In the genomic region with DNA sequence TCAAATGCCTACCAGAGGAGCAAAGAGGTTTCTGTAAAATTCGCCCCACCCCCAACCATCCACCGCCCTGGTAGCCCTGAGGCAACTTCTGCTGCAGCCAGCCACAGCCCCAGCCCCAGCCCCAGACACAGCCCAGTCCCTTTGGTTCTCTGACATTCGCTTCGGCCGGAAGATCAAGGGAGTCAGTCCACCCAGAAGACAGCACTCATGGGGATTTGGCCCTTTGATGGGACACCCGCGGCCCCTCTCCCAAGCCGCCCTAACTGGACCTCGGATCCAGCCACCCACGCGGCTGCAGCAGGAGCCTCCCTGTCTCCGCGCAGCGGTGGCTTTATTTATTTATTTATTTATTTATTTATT, we compare ENCODE assay signal across 31 cellular contexts.
"Had no signal": no experiment of that assay in that cellular context is flagged by ENCODE, and none has a peak within 500 bp of the region (broad histone marks: within the 10 kb centered on the region; RNA-seq: fewer than 3 reads in every experiment).

No MANE protein-coding gene starts in this region.

- H3K4me3 Mint-ChIP-seq: activated CD4-positive, alpha-beta memory T cell treated with anti-CD3 and anti-CD28 coated beads, Interleukin-2, amount 10 ng/mL, durations not matched to agents 7 days and 5 days; activated CD8-positive, alpha-beta memory T cell treated with anti-CD3 and anti-CD28 coated beads, Interleukin-2, amount 10 ng/mL, durations not matched to agents 7 days and 5 days; activated naive CD4-positive, alpha-beta T cell treated with anti-CD3 and anti-CD28 coated beads, Interleukin-2, amount 10 ng/mL, durations not matched to agents 7 days and 5 days; activated naive CD8-positive, alpha-beta T cell; activated naive CD8-positive, alpha-beta T cell treated with anti-CD3 and anti-CD28 coated beads, Interleukin-2, amount 50 U/mL, for 24 hours; activated T-cell treated with anti-CD3 and anti-CD28 coated beads, Interleukin-2, amount 50 U/mL, for 24 hours; brain had no signal

- H3K27me3 Mint-ChIP-seq: activated CD4-positive, alpha-beta memory T cell treated with anti-CD3 and anti-CD28 coated beads, Interleukin-2, amount 10 ng/mL, durations not matched to agents 7 days and 5 days; activated CD8-positive, alpha-beta memory T cell treated with anti-CD3 and anti-CD28 coated beads, Interleukin-2, amount 10 ng/mL, durations not matched to agents 7 days and 5 days; activated naive CD4-positive, alpha-beta T cell treated with anti-CD3 and anti-CD28 coated beads, Interleukin-2, amount 10 ng/mL, durations not matched to agents 7 days and 5 days; activated naive CD8-positive, alpha-beta T cell; activated naive CD8-positive, alpha-beta T cell treated with anti-CD3 and anti-CD28 coated beads, Interleukin-2, amount 50 U/mL, for 24 hours; activated T-cell treated with anti-CD3 and anti-CD28 coated beads, Interleukin-2, amount 50 U/mL, for 24 hours had no signal

- H3K36me3 ChIP-seq: MG63, SJSA1, WERI-Rb-1 had no signal

- H3K4me1 Mint-ChIP-seq: activated CD4-positive, alpha-beta memory T cell treated with anti-CD3 and anti-CD28 coated beads, Interleukin-2, amount 10 ng/mL, durations not matched to agents 7 days and 5 days; activated CD8-positive, alpha-beta memory T cell treated with anti-CD3 and anti-CD28 coated beads, Interleukin-2, amount 10 ng/mL, durations not matched to agents 7 days and 5 days; activated naive CD4-positive, alpha-beta T cell treated with anti-CD3 and anti-CD28 coated beads, Interleukin-2, amount 10 ng/mL, durations not matched to agents 7 days and 5 days; activated naive CD8-positive, alpha-beta T cell treated with anti-CD3 and anti-CD28 coated beads, Interleukin-2, amount 50 U/mL, for 24 hours; brain had no signal

- H3K4me1 ChIP-seq: SJSA1 had no signal

- H3K9me3 ChIP-seq: SJSA1 had no signal

- H3K27ac Mint-ChIP-seq: activated CD4-positive, alpha-beta memory T cell treated with anti-CD3 and anti-CD28 coated beads, Interleukin-2, amount 10 ng/mL, durations not matched to agents 7 days and 5 days; activated CD8-positive, alpha-beta memory T cell treated with anti-CD3 and anti-CD28 coated beads, Interleukin-2, amount 10 ng/mL, durations not matched to agents 7 days and 5 days; activated naive CD8-positive, alpha-beta T cell; activated naive CD8-positive, alpha-beta T cell treated with anti-CD3 and anti-CD28 coated beads, Interleukin-2, amount 50 U/mL, for 24 hours; activated T-cell treated with anti-CD3 and anti-CD28 coated beads, Interleukin-2, amount 50 U/mL, for 24 hours; activated T-helper 2 cell treated with anti-CD3 and anti-CD28 coated beads, Interferon-gamma antibody, Interleukin-2, Interleukin-4, amounts not matched to agents 10 μg/mL and 5 μg/mL and 100 μg/mL, durations not matched to agents 14 hours and 24 hours and 36 hours; brain had no signal

- H3K27me3 ChIP-seq: MG63, SJSA1 had no signal

- DNase-seq: activated CD4-positive, alpha-beta memory T cell treated with anti-CD3 and anti-CD28 coated beads, Interleukin-2, amount 10 ng/mL, durations not matched to agents 7 days and 5 days; activated CD4-positive, alpha-beta T cell treated with anti-CD3 and anti-CD28 coated beads for 1 hour; activated CD4-positive, alpha-beta T cell treated with anti-CD3 and anti-CD28 coated beads for 48 hours; activated CD4-positive, CD25-positive, alpha-beta regulatory T cell; activated CD8-positive, alpha-beta memory T cell treated with anti-CD3 and anti-CD28 coated beads for 24 hours; activated CD8-positive, alpha-beta memory T cell treated with anti-CD3 and anti-CD28 coated beads, Interleukin-2, amount 10 ng/mL, durations not matched to agents 7 days and 5 days; activated CD8-positive, alpha-beta memory T cell treated with anti-CD3 and anti-CD28 coated beads, Interleukin-2, amount 50 U/mL, for 48 hours; activated naive CD4-positive, alpha-beta T cell treated with anti-CD3 and anti-CD28 coated beads, Interleukin-2, amount 10 ng/mL, durations not matched to agents 7 days and 5 days; activated naive CD8-positive, alpha-beta T cell treated with anti-CD3 and anti-CD28 coated beads, Interleukin-2, amount 50 U/mL, for 24 hours; activated T-cell treated with anti-CD3 and anti-CD28 coated beads, Interleukin-2, amount 50 U/mL, for 24 hours; central memory CD4-positive, alpha-beta T cell; Kasumi-1; KG1; MG63; NCI-H1048; NCI-H1436 treated with DMSO at 0.1 percent for 48 hours; NCI-H1694 treated with DMSO at 0.1 percent for 48 hours; NCI-H2029; NCI-H345; NCI-H524 treated with DMSO at 0.1 percent for 48 hours; PC-9; SHP77 treated with DMSO at 0.1 percent for 48 hours; SW 1271; T-helper 1 cell; T-helper 2 cell; T-helper 9 cell; WERI-Rb-1 had no signal

- H3K4me3 ChIP-seq: MG63, PC-9, SJSA1 had no signal

- H3K27ac ChIP-seq: PC-9, SJSA1, WERI-Rb-1 had no signal
